In genomic region chr19:42313840-42314755, GRCh38 we compare ENCODE assay signal across 11 cellular contexts. TPM values are rescaled to one million over a fixed set of nuclear protein-coding genes. Genes with fewer than 3 reads are reported as not detected.
DNase-seq lines count a peak whose midpoint lies in the region; ATAC-seq, FAIRE-seq and TF ChIP-seq lines count a peak whose summit lies in the region.
"Had no signal": no experiment of that assay in that cellular context is flagged by ENCODE, and none has a peak within 500 bp of the region (broad histone marks: within the 10 kb centered on the region; RNA-seq: fewer than 3 reads in every experiment).

No MANE protein-coding gene starts in this region.

- H3K36me3 ChIP-seq in BE2C (peaks cover 9% of the 10 kb centered on the region; the same call in 1 of the 2 replicates), GM12878 (ENCODE audit: control insufficient read depth in 2 of 2, insufficient read depth in 2 of 2, low read length in 1 of 2) (no peaks in the 10 kb centered on the region), kidney (ENCODE audit: control insufficient read depth in 1 of 2, insufficient read depth in 2 of 2, low read length in 2 of 2) (no peaks in the 10 kb centered on the region), body of pancreas (replicated peaks in 1 of 2; ENCODE audit: insufficient read depth in 1 of 2, low read depth in 2 of 2) (no peaks in the 10 kb centered on the region)

- H3K9ac ChIP-seq in GM12878 (ENCODE audit: control insufficient read depth, insufficient read depth, low read length) (no peak overlapping the region), kidney (ENCODE audit: low read length in 2 of 2) (no peak overlapping the region)

- H4K20me1 ChIP-seq in GM12878 (ENCODE audit: control insufficient read depth, insufficient read depth), result no peaks in the 10 kb centered on the region

- intact Hi-C loops in GM12878 (cut with micrococcal nuclease; ENCODE audit: unreplicated experiment) (no loop called here), kidney (cut with DNase I) (no loop called here), body of pancreas (cut with DNase I) (no loop called here)

- SMC1A ChIA-PET in GM12878 (lab: Charles Lee; ENCODE audit: uncharacterized antibody, unreplicated experiment), result no interaction called here

- no peak for TF ChIP-seq RAD21 in GM12878 (IDR thresholded peaks at IDR 0.05; ENCODE audit: insufficient read depth, low read depth, low read length)

- H3K79me2 ChIP-seq in GM12878 (ENCODE audit: control insufficient read depth, insufficient read depth, low read length), result no peaks in the 10 kb centered on the region

- peaks cover 63% of the 10 kb centered on the region for H3K27me3 Mint-ChIP-seq in mesothelial cell of epicardium (ENCODE audit: low read depth)

- H3K27me3 ChIP-seq in BE2C, result no peaks in the 10 kb centered on the region
- H3K27me3 ChIP-seq in GM12878 (replicated peaks in 1 of 2; ENCODE audit: control insufficient read depth in 2 of 2, insufficient read depth in 2 of 2, low read length in 1 of 2), result peaks cover 4 to 9% of the 10 kb centered on the region in 2 experiments; a peak in 3 of 4 replicates
- H3K27me3 ChIP-seq in body of pancreas, result no peaks in the 10 kb centered on the region

- ATAC-seq in GM12878 (no peak), GM19452 (IDR thresholded peaks at IDR 0.05; ENCODE audit: unreplicated experiment) (no peak), body of pancreas (no peak)

- TF ChIP-seq EP300 in GM12878 (IDR thresholded peaks at IDR 0.05; ENCODE audit: borderline replicate concordance in 1 of 2, control insufficient read depth in 1 of 2, low read depth in 2 of 2, low read length in 2 of 2), result no peak

- H3K4me3 ChIP-seq in BE2C (ENCODE audit: low read depth, low read length) (peak overlapping the region; percentile 86), HFF-Myc (replicated peaks; ENCODE audit: low read depth, low read length) (peak overlapping the region; percentile 43), GM12878 (no peak overlapping the region), kidney (ENCODE audit: low read length in 2 of 2) (no peak overlapping the region), body of pancreas (no peak overlapping the region)

- FAIRE-seq in GM12878 (lab: Jason Lieb, UNC) (no peak), kidney (lab: Jason Lieb, UNC) (no peak)
- FAIRE-seq: TTC549 had no signal

- RAD21 ChIA-PET in GM12878 (lab: Charles Lee; ENCODE audit: unreplicated experiment), result no interaction called here

- peaks cover 7% of the 10 kb centered on the region for H3K4me1 Mint-ChIP-seq in mesothelial cell of epicardium

- no peaks in the 10 kb centered on the region for H3K4me1 ChIP-seq in BE2C
- H3K4me1 ChIP-seq in GM12878 (ENCODE audit: control insufficient read depth, insufficient read depth, low read length), result peaks cover 9% of the 10 kb centered on the region
- no peaks in the 10 kb centered on the region for H3K4me1 ChIP-seq in kidney (ENCODE audit: control insufficient read depth in 1 of 2, insufficient read depth in 1 of 2, low read depth in 1 of 2, low read length in 2 of 2)
- peaks cover 15% of the 10 kb centered on the region for H3K4me1 ChIP-seq in body of pancreas

- no peak overlapping the region for H2AFZ ChIP-seq in GM12878 (ENCODE audit: control insufficient read depth, low read depth, low read length)

- no peak overlapping the region for H3K27ac Mint-ChIP-seq in mesothelial cell of epicardium

- in situ Hi-C loops in GM12878 (cut with MboI), result no loop called here

- no TSS peak for BruUV-seq in GM12878 (replicated peaks; lab: Mats Ljungman, UMichigan)

- H3K27ac ChIP-seq in GM12878 (ENCODE audit: control insufficient read depth, insufficient read depth) (no peak overlapping the region), kidney (ENCODE audit: low read depth in 2 of 2, low read length in 2 of 2) (no peak overlapping the region), body of pancreas (no peak overlapping the region)

- H3K36me3 Mint-ChIP-seq in mesothelial cell of epicardium, result no peaks in the 10 kb centered on the region

- H3K9me3 ChIP-seq in BE2C, result no peaks in the 10 kb centered on the region
- H3K9me3 ChIP-seq in GM12878 (replicated peaks; ENCODE audit: control insufficient read depth, insufficient read depth, low read length), result no peaks in the 10 kb centered on the region
- no peaks in the 10 kb centered on the region for H3K9me3 ChIP-seq in kidney (ENCODE audit: control insufficient read depth in 1 of 2, low read length in 2 of 2)
- no peaks in the 10 kb centered on the region for H3K9me3 ChIP-seq in body of pancreas

- no peaks in the 10 kb centered on the region for H3K9me3 Mint-ChIP-seq in mesothelial cell of epicardium

- 21% methylated on average over 25 of the region's 26 CpGs for WGBS in GM12878 (ENCODE audit: insufficient coverage, insufficient replicate concordance, low lambda C conversion rate, missing lambda C conversion rate)
- 36 to 38% methylated on average over 23 to 26 of the region's 26 CpGs for WGBS in body of pancreas, 2 donors

- TF ChIP-seq POLR2A in GM12878 (IDR thresholded peaks at IDR 0.05; ENCODE audit: low read depth, low read length) (no peak), body of pancreas (IDR thresholded peaks at IDR 0.05) (no peak)

- H3K4me2 ChIP-seq in GM12878 (ENCODE audit: control insufficient read depth, insufficient read depth), result peak overlapping the region; percentile 55; the same call in 1 of the 2 replicates

- no peak for TF ChIP-seq CTCF in BE2C (IDR thresholded peaks at IDR 0.05; ENCODE audit: low read depth, low read length)
- no peak for TF ChIP-seq CTCF in HFF-Myc (IDR thresholded peaks at IDR 0.05; ENCODE audit: low read depth, low read length, missing control alignments)
- TF ChIP-seq CTCF in GM12878 (IDR thresholded peaks at IDR 0.05 in 2 of 3, conservative IDR thresholded peaks at IDR 0.05 in 1 of 3; ENCODE audit: control insufficient read depth in 2 of 3, extremely low read depth in 1 of 3, insufficient read depth in 1 of 3, low read depth in 3 of 3, low read length in 3 of 3), result no peak
- TF ChIP-seq CTCF in mesothelial cell of epicardium (IDR thresholded peaks at IDR 0.05; ENCODE audit: unreplicated experiment), result no peak
- no peak for TF ChIP-seq CTCF in kidney (IDR thresholded peaks at IDR 0.05; ENCODE audit: borderline replicate concordance, extremely low read depth, insufficient read depth)
- no peak for TF ChIP-seq CTCF in body of pancreas (IDR thresholded peaks at IDR 0.05)

- no peak for DNase-seq in BE2C
- DNase-seq in HFF-Myc (ENCODE audit: extremely low read depth, low read depth), result no peak
- DNase-seq in GM12878 (ENCODE audit: low read depth, low spot score), result no peak
- no peak for DNase-seq in mesothelial cell of epicardium (ENCODE audit: low spot score in 2 of 2, unreplicated experiment in 2 of 2)
- DNase-seq in NCI-H1436 (lab: John Stamatoyannopoulos, UW), result no peak
- DNase-seq in kidney, result no peak
- no peak for DNase-seq in body of pancreas

- CTCF ChIA-PET in GM12878 (lab: Yijun Ruan, JAX), result interaction anchor here (2.4 kb wide), 1 partner anchor 16 kb away, joined by 5 read pairs; no protein-coding TSS in a partner anchor

- peak overlapping the region; percentile 63 for H3K4me3 Mint-ChIP-seq in mesothelial cell of epicardium

- POLR2A ChIA-PET in GM12878 (lab: Charles Lee), result no interaction called here

RNA-seq across cellular contexts. Expression of gene TMEM145, which starts 1.0 kb away (rescaled TPM):
- 184 TPM for polyA plus RNA-seq in BE2C (2012; ENCODE audit: insufficient read depth, insufficient read length, low read depth)
- 0.84 and 0.93 TPM in 2 replicates for total RNA-seq in GM12878 (2013; cell fraction: nucleolus; rRNA removed)
- total RNA-seq in GM12878 (2014; rRNA removed), result 0.11 TPM in 1 of 2 replicates, not detected in the other
- 0.04 and 0.09 TPM in 2 replicates for total RNA-seq in GM12878 (2014; rRNA removed; fragmentation: Illumina TruSeq; extraction: Trizol)
- total RNA-seq in GM12878 (2021), result 0.48 and 0.97 TPM in 2 replicates
- polyA plus RNA-seq in GM12878 (2011; ENCODE audit: low read depth), result 0.55 TPM
- 0.09 and 0.45 TPM in 2 replicates for polyA plus RNA-seq in GM12878 (2011; rRNA removed)
- 0.21 and 0.53 TPM in 2 replicates for polyA plus RNA-seq in GM12878 (2011; cell fraction: cytosol; rRNA removed)
- polyA plus RNA-seq in GM12878 (2011; cell fraction: nucleus; rRNA removed), result 3.6 and 4.1 TPM in 2 replicates
- polyA plus RNA-seq in GM12878 (2012), result 1.2 and 2.1 TPM in 2 replicates
- 0.09 and 0.14 TPM in 2 replicates for polyA plus RNA-seq in GM12878 (2014; fragmentation: Illumina TruSeq; extraction: Trizol)
- polyA plus RNA-seq in GM12878 (2014; fragmentation: Nextera tagmentation; extraction: Ambion mirVana), result not detected
- polyA plus RNA-seq in GM12878 (2014; rRNA removed), result 0.20 and 1.0 TPM in 2 replicates
- not detected for polyA plus RNA-seq in GM12878 (2016; fragmentation: Nextera tagmentation; extraction: Ambion mirVana)
- polyA minus RNA-seq in GM12878 (2011; rRNA and poly(A)+ RNA removed), result 0.26 and 3.4 TPM in 2 replicates
- polyA minus RNA-seq in GM12878 (2011; cell fraction: cytosol; rRNA and poly(A)+ RNA removed), result not detected in 2 replicates
- polyA minus RNA-seq in GM12878 (2011; cell fraction: nucleus; rRNA and poly(A)+ RNA removed), result 1.9 and 2.6 TPM in 2 replicates
- 0.25 to 0.92 TPM (median 0.42 TPM) in 3 replicates for total RNA-seq in mesothelial cell of epicardium
- not detected for total RNA-seq in kidney
- not detected for polyA plus RNA-seq in kidney (ENCODE audit: insufficient read depth, low read depth, low replicate concordance)
- total RNA-seq in body of pancreas, result not detected
- total RNA-seq: mononuclear cell, urinary bladder had no signal

RNA-seq across cellular contexts. Expression of gene MEGF8, which starts 11.3 kb away (rescaled TPM):
- 17.6 TPM for polyA plus RNA-seq in BE2C (2012; ENCODE audit: insufficient read depth, insufficient read length, low read depth)
- total RNA-seq in GM12878 (2013; cell fraction: nucleolus; rRNA removed), result 13.9 and 21.2 TPM in 2 replicates
- 3.3 and 4.5 TPM in 2 replicates for total RNA-seq in GM12878 (2014; rRNA removed)
- total RNA-seq in GM12878 (2014; rRNA removed; fragmentation: Illumina TruSeq; extraction: Trizol), result 2.2 and 2.8 TPM in 2 replicates
- total RNA-seq in GM12878 (2021), result 12.0 and 12.8 TPM in 2 replicates
- polyA plus RNA-seq in GM12878 (2011; ENCODE audit: low read depth), result 2.9 TPM
- polyA plus RNA-seq in GM12878 (2011; rRNA removed), result 1.5 and 2.0 TPM in 2 replicates
- polyA plus RNA-seq in GM12878 (2011; cell fraction: cytosol; rRNA removed), result 2.9 and 3.8 TPM in 2 replicates
- polyA plus RNA-seq in GM12878 (2011; cell fraction: nucleus; rRNA removed), result 11.7 and 15.6 TPM in 2 replicates
- 5.6 and 6.5 TPM in 2 replicates for polyA plus RNA-seq in GM12878 (2012)
- polyA plus RNA-seq in GM12878 (2014; fragmentation: Illumina TruSeq; extraction: Trizol), result 3.3 and 4.3 TPM in 2 replicates
- polyA plus RNA-seq in GM12878 (2014; fragmentation: Nextera tagmentation; extraction: Ambion mirVana), result under 1 TPM; 0.43 to 0.75 TPM
- 6.9 and 9.0 TPM in 2 replicates for polyA plus RNA-seq in GM12878 (2014; rRNA removed)
- 1 to 10 TPM; 2.3 to 2.6 TPM for polyA plus RNA-seq in GM12878 (2016; fragmentation: Nextera tagmentation; extraction: Ambion mirVana)
- 2.5 and 6.0 TPM in 2 replicates for polyA minus RNA-seq in GM12878 (2011; rRNA and poly(A)+ RNA removed)
- polyA minus RNA-seq in GM12878 (2011; cell fraction: cytosol; rRNA and poly(A)+ RNA removed), result 4.7 and 6.0 TPM in 2 replicates
- 7.4 and 10.6 TPM in 2 replicates for polyA minus RNA-seq in GM12878 (2011; cell fraction: nucleus; rRNA and poly(A)+ RNA removed)
- 54.7 to 58.9 TPM (median 57.1 TPM) in 3 replicates for total RNA-seq in mesothelial cell of epicardium
- total RNA-seq in kidney, result 31.6 TPM
- 8.7 TPM for polyA plus RNA-seq in kidney (ENCODE audit: insufficient read depth, low read depth, low replicate concordance)
- 10 to 100 TPM in 1 of 2 donors, 1 to 10 TPM in 1; 9.9 to 24.1 TPM for total RNA-seq in body of pancreas

RNA-seq across cellular contexts. Expression of gene PAFAH1B3, which starts 11.7 kb away (rescaled TPM):
- 171 TPM for polyA plus RNA-seq in BE2C (2012; ENCODE audit: insufficient read depth, insufficient read length, low read depth)
- 5.1 and 6.4 TPM in 2 replicates for total RNA-seq in GM12878 (2013; cell fraction: nucleolus; rRNA removed)
- 57.7 and 78.6 TPM in 2 replicates for total RNA-seq in GM12878 (2014; rRNA removed)
- total RNA-seq in GM12878 (2014; rRNA removed; fragmentation: Illumina TruSeq; extraction: Trizol), result 32.0 and 41.3 TPM in 2 replicates
- total RNA-seq in GM12878 (2021), result 68.8 and 72.9 TPM in 2 replicates
- polyA plus RNA-seq in GM12878 (2011; ENCODE audit: low read depth), result 20.5 TPM
- polyA plus RNA-seq in GM12878 (2011; rRNA removed), result 8.8 and 30.5 TPM in 2 replicates
- 57.1 and 73.1 TPM in 2 replicates for polyA plus RNA-seq in GM12878 (2011; cell fraction: cytosol; rRNA removed)
- 43.1 and 44.9 TPM in 2 replicates for polyA plus RNA-seq in GM12878 (2011; cell fraction: nucleus; rRNA removed)
- polyA plus RNA-seq in GM12878 (2012), result 29.8 and 33.2 TPM in 2 replicates
- polyA plus RNA-seq in GM12878 (2014; fragmentation: Illumina TruSeq; extraction: Trizol), result 15.2 and 46.6 TPM in 2 replicates
- polyA plus RNA-seq in GM12878 (2014; fragmentation: Nextera tagmentation; extraction: Ambion mirVana), result 10 to 100 TPM in 1 of 2 experiments, 1 to 10 TPM in 1; 6.2 to 23.1 TPM
- polyA plus RNA-seq in GM12878 (2014; rRNA removed), result 56.1 and 66.2 TPM in 2 replicates
- 10 to 100 TPM; 77.7 to 79.6 TPM for polyA plus RNA-seq in GM12878 (2016; fragmentation: Nextera tagmentation; extraction: Ambion mirVana)
- 18.4 and 30.6 TPM in 2 replicates for polyA minus RNA-seq in GM12878 (2011; rRNA and poly(A)+ RNA removed)
- 14.2 and 19.0 TPM in 2 replicates for polyA minus RNA-seq in GM12878 (2011; cell fraction: cytosol; rRNA and poly(A)+ RNA removed)
- polyA minus RNA-seq in GM12878 (2011; cell fraction: nucleus; rRNA and poly(A)+ RNA removed), result 8.0 and 13.3 TPM in 2 replicates
- 81.2 to 91.0 TPM (median 88.5 TPM) in 3 replicates for total RNA-seq in mesothelial cell of epicardium
- 22.0 TPM for total RNA-seq in kidney
- polyA plus RNA-seq in kidney (ENCODE audit: insufficient read depth, low read depth, low replicate concordance), result 38.3 TPM
- total RNA-seq in body of pancreas, result 10 to 100 TPM in 1 of 2 donors, 1 to 10 TPM in 1; 7.9 to 12.5 TPM

RNA-seq across cellular contexts. Expression of gene PRR19, which starts 12.2 kb away (rescaled TPM):
- 3.1 TPM for polyA plus RNA-seq in BE2C (2012; ENCODE audit: insufficient read depth, insufficient read length, low read depth)
- 0.19 TPM in 1 of 2 replicates, not detected in the other for total RNA-seq in GM12878 (2013; cell fraction: nucleolus; rRNA removed)
- total RNA-seq in GM12878 (2014; rRNA removed) (0.73 and 0.82 TPM in 2 replicates), GM12878 (2014; rRNA removed; fragmentation: Illumina TruSeq; extraction: Trizol) (0.18 and 0.31 TPM in 2 replicates), GM12878 (2021) (0.80 and 1.4 TPM in 2 replicates), mesothelial cell of epicardium (1.3 to 2.0 TPM (median 1.7 TPM) in 3 replicates), kidney (0.47 TPM), body of pancreas (under 1 TPM in 1 of 2 donors, not detected in 1; 0.52 TPM)
- 0.29 TPM for polyA plus RNA-seq in GM12878 (2011; ENCODE audit: low read depth)
- polyA plus RNA-seq in GM12878 (2011; rRNA removed) (0.15 TPM in 1 of 2 replicates, not detected in the other), GM12878 (2014; fragmentation: Illumina TruSeq; extraction: Trizol) (0.11 and 0.43 TPM in 2 replicates), GM12878 (2014; fragmentation: Nextera tagmentation; extraction: Ambion mirVana) (under 1 TPM in 1 of 2 experiments, not detected in 1; 0.09 TPM), GM12878 (2014; rRNA removed) (0.81 and 1.7 TPM in 2 replicates), GM12878 (2016; fragmentation: Nextera tagmentation; extraction: Ambion mirVana) (1 to 10 TPM; 1.1 to 1.7 TPM), kidney (ENCODE audit: insufficient read depth, low read depth, low replicate concordance) (0.71 TPM)
- polyA plus RNA-seq in GM12878 (2011; cell fraction: cytosol; rRNA removed), result 0.50 and 0.55 TPM in 2 replicates
- polyA plus RNA-seq in GM12878 (2011; cell fraction: nucleus; rRNA removed), result 0.38 and 0.43 TPM in 2 replicates
- 0.38 and 0.49 TPM in 2 replicates for polyA plus RNA-seq in GM12878 (2012)
- 0.21 and 0.37 TPM in 2 replicates for polyA minus RNA-seq in GM12878 (2011; rRNA and poly(A)+ RNA removed)
- polyA minus RNA-seq in GM12878 (2011; cell fraction: cytosol; rRNA and poly(A)+ RNA removed), result not detected in 2 replicates
- not detected in 2 replicates for polyA minus RNA-seq in GM12878 (2011; cell fraction: nucleus; rRNA and poly(A)+ RNA removed)
- total RNA-seq: mononuclear cell, urinary bladder had no signal

RNA-seq across cellular contexts. Expression of gene CIC, which starts 45.0 kb away (rescaled TPM):
- 101 TPM for polyA plus RNA-seq in BE2C (2012; ENCODE audit: insufficient read depth, insufficient read length, low read depth)
- total RNA-seq in GM12878 (2013; cell fraction: nucleolus; rRNA removed), result 33.3 and 49.5 TPM in 2 replicates
- total RNA-seq in GM12878 (2014; rRNA removed), result 8.0 and 9.5 TPM in 2 replicates
- total RNA-seq in GM12878 (2014; rRNA removed; fragmentation: Illumina TruSeq; extraction: Trizol), result 4.3 and 6.5 TPM in 2 replicates
- total RNA-seq in GM12878 (2021), result 47.3 and 50.6 TPM in 2 replicates
- 9.5 TPM for polyA plus RNA-seq in GM12878 (2011; ENCODE audit: low read depth)
- 2.4 and 3.8 TPM in 2 replicates for polyA plus RNA-seq in GM12878 (2011; rRNA removed)
- 6.7 and 9.9 TPM in 2 replicates for polyA plus RNA-seq in GM12878 (2011; cell fraction: cytosol; rRNA removed)
- polyA plus RNA-seq in GM12878 (2011; cell fraction: nucleus; rRNA removed), result 76.7 and 94.7 TPM in 2 replicates
- polyA plus RNA-seq in GM12878 (2012), result 29.1 and 30.8 TPM in 2 replicates
- 1.7 and 7.4 TPM in 2 replicates for polyA plus RNA-seq in GM12878 (2014; fragmentation: Illumina TruSeq; extraction: Trizol)
- polyA plus RNA-seq in GM12878 (2014; fragmentation: Nextera tagmentation; extraction: Ambion mirVana), result under 1 TPM; 0.18 to 0.24 TPM
- polyA plus RNA-seq in GM12878 (2014; rRNA removed), result 24.0 and 27.7 TPM in 2 replicates
- 1 to 10 TPM; 6.9 to 8.1 TPM for polyA plus RNA-seq in GM12878 (2016; fragmentation: Nextera tagmentation; extraction: Ambion mirVana)
- 2.1 and 9.8 TPM in 2 replicates for polyA minus RNA-seq in GM12878 (2011; rRNA and poly(A)+ RNA removed)
- polyA minus RNA-seq in GM12878 (2011; cell fraction: cytosol; rRNA and poly(A)+ RNA removed), result 10.2 and 11.2 TPM in 2 replicates
- polyA minus RNA-seq in GM12878 (2011; cell fraction: nucleus; rRNA and poly(A)+ RNA removed), result 13.1 and 24.6 TPM in 2 replicates
- total RNA-seq in mesothelial cell of epicardium, result 84.0 to 90.9 TPM (median 90.8 TPM) in 3 replicates
- total RNA-seq in kidney, result 90.9 TPM
- 18.8 TPM for polyA plus RNA-seq in kidney (ENCODE audit: insufficient read depth, low read depth, low replicate concordance)
- total RNA-seq in body of pancreas, result 10 to 100 TPM; 40.5 to 61.0 TPM

Comparison
In these comparisons a context has a peak if more than half of its experiments do, and no peak if none do; other contexts are left out.
1. H3K4me3 ChIP-seq: peak in BE2C (single experiment) and HFF-Myc (single experiment); none in GM12878 (single experiment), kidney (0 of 2) and body of pancreas (0 of 2).